Comparison of ENCODE assay signal across 8 cellular contexts in genomic region chr7:47573758-47574472, GRCh38.
DNase-seq lines count a peak whose midpoint lies in the region; ATAC-seq, FAIRE-seq and TF ChIP-seq lines count a peak whose summit lies in the region.

No MANE protein-coding gene starts in this region.

- CTCF ChIA-PET in HEK293T (lab: Yijun Ruan, JAX), result interaction anchor here (0.6 kb wide), 1 partner anchor 10 kb away, joined by 5 read pairs; no protein-coding TSS in a partner anchor

- peak overlapping the region in 1 of 2 donors; percentile 35 for H3K4me3 ChIP-seq in stomach smooth muscle (ENCODE audit: low read length in 2 of 2)

- POLR2A ChIA-PET in HEK293T (lab: Yijun Ruan, JAX), result no interaction called here

- no peaks in the 10 kb centered on the region for H3K9me3 ChIP-seq in stomach smooth muscle (ENCODE audit: control insufficient read depth in 2 of 2, low read length in 2 of 2)

- DNase-seq in HEK293T (ENCODE audit: extremely low spot score), result no peak
- peak; percentile 85 for DNase-seq in iris pigment epithelial cell (ENCODE audit: low read depth)
- no peak for DNase-seq in globus pallidus (ENCODE audit: low spot score)
- DNase-seq in GM19239 (ENCODE audit: insufficient read length, low spot score), result no peak
- DNase-seq in COLO668 (lab: John Stamatoyannopoulos, UW; ENCODE audit: unreplicated experiment), result no peak

- FAIRE-seq in TTC549 (lab: Jason Lieb, UNC), result peak; percentile 47
- no peak for FAIRE-seq in GM19239 (lab: Jason Lieb, UNC)

- no peaks in the 10 kb centered on the region for H3K36me3 ChIP-seq in stomach smooth muscle (ENCODE audit: control insufficient read depth in 2 of 2, insufficient read depth in 2 of 2, low read length in 2 of 2)

- no peak for ATAC-seq in HG03457 (IDR thresholded peaks at IDR 0.05; ENCODE audit: unreplicated experiment)

- H3K9ac ChIP-seq in stomach smooth muscle (ENCODE audit: low read length in 2 of 2), result peak overlapping the region in 1 of 2 donors; percentile 7

- H3K27me3 ChIP-seq in stomach smooth muscle (ENCODE audit: control insufficient read depth in 1 of 2, insufficient read depth in 2 of 2, low read length in 2 of 2), result no peaks in the 10 kb centered on the region

- H3K4me1 ChIP-seq in stomach smooth muscle (ENCODE audit: control insufficient read depth, insufficient read depth, low read length), result peaks cover 75% of the 10 kb centered on the region

- peak overlapping the region; percentile 60 for H3K27ac ChIP-seq in stomach smooth muscle (ENCODE audit: low read length)

TF ChIP-seq in HEK293T, 16 proteins besides CTCF, POLR2A, EP300 and RAD21:
- TF ChIP-seq NFRKB (IDR thresholded peaks at IDR 0.05) (no peak), FOXM1 (IDR thresholded peaks at IDR 0.05; ENCODE audit: borderline replicate concordance) (no peak), PKNOX1 (IDR thresholded peaks at IDR 0.05) (peak; percentile 17; the same call in 1 of the 2 replicates)
TF ChIP-seq in HEK293T: peak in this region for 1.
